Comparison of ENCODE assay signal across 10 cellular contexts in the genomic region with DNA sequence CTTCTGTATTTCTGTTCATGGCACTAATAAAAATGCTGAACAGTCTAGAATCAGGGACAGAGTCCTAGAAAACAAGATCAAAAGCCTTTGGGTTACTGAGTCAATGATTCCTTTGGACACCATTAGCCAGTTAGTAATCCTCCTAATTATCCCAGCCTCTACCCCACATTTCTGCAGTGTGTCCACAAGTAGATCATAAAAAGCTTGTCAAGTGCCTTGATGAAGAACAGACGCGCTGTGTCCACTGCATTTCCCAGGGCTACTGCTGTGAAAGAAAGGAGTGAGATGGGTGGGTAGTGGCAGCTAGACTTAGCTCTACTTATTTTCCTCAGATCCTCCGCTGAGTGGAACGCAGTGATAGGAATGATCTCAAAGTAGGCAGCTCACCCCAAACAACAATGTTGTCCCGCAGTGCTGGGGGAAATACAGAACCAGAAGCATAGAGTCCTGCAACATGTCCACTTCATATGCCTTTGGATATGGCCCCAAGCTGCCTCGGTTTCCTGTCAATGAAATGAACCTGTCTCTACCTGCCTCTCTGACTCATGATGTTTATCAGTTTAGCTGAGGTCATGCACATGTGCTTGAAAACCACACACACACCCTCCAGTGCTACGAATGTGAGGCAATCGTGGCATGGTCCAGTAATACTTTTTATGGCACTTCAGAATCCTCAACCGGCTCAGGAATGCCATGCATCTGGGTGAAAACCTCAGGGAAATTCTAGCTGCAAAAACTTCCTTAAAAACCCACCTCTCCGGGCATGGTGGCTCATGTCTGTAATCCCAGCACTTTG.
DNase-seq lines count a peak whose midpoint lies in the region; ATAC-seq lines count a peak whose summit lies in the region.
"Had no signal": no experiment of that assay in that cellular context is flagged by ENCODE, and none has a peak within 500 bp of the region (broad histone marks: within the 10 kb centered on the region; RNA-seq: fewer than 3 reads in every experiment).

No MANE protein-coding gene starts in this region.

- no peaks in the 10 kb centered on the region for H3K36me3 Mint-ChIP-seq in activated CD4-positive, alpha-beta T cell treated with anti-CD3 and anti-CD28 coated beads for 36 hours (ENCODE audit: low read depth)
- no peaks in the 10 kb centered on the region for H3K36me3 Mint-ChIP-seq in activated CD4-positive, alpha-beta memory T cell treated with anti-CD3 and anti-CD28 coated beads for 36 hours
- H3K36me3 Mint-ChIP-seq: stimulated activated effector memory CD8-positive, alpha-beta T cell treated with anti-CD3 and anti-CD28 coated beads, Interleukin-12 subunit alpha, Interleukin-12 subunit beta, amount 100 ng/mL, for 72 hours had no signal

- peaks cover 20% of the 10 kb centered on the region for H3K27me3 Mint-ChIP-seq in activated CD4-positive, alpha-beta T cell treated with anti-CD3 and anti-CD28 coated beads for 36 hours
- peaks cover 20% of the 10 kb centered on the region for H3K27me3 Mint-ChIP-seq in activated CD4-positive, alpha-beta memory T cell treated with anti-CD3 and anti-CD28 coated beads for 36 hours

- intact Hi-C loops in activated CD4-positive, alpha-beta T cell treated with anti-CD3 and anti-CD28 coated beads for 36 hours (cut with DNase I, micrococcal nuclease), result no loop called here
- intact Hi-C loops in activated CD4-positive, alpha-beta memory T cell treated with anti-CD3 and anti-CD28 coated beads for 36 hours (cut with micrococcal nuclease), result loop anchor here (10.0 kb wide), 1 partner anchor 144 kb away; no protein-coding TSS in a partner anchor

- H3K4me1 Mint-ChIP-seq in activated CD4-positive, alpha-beta T cell treated with anti-CD3 and anti-CD28 coated beads for 36 hours, result no peaks in the 10 kb centered on the region
- no peaks in the 10 kb centered on the region for H3K4me1 Mint-ChIP-seq in activated CD4-positive, alpha-beta memory T cell treated with anti-CD3 and anti-CD28 coated beads for 36 hours (ENCODE audit: low read depth)
- H3K4me1 Mint-ChIP-seq: stimulated activated effector memory CD8-positive, alpha-beta T cell treated with anti-CD3 and anti-CD28 coated beads, Interleukin-12 subunit alpha, Interleukin-12 subunit beta, amount 100 ng/mL, for 72 hours had no signal

- peaks cover 7% of the 10 kb centered on the region for H3K9me3 Mint-ChIP-seq in activated CD4-positive, alpha-beta T cell treated with anti-CD3 and anti-CD28 coated beads for 36 hours (ENCODE audit: low read depth)
- H3K9me3 Mint-ChIP-seq in activated CD4-positive, alpha-beta memory T cell treated with anti-CD3 and anti-CD28 coated beads for 36 hours, result peaks cover 9% of the 10 kb centered on the region

- no peak overlapping the region for H3K4me3 Mint-ChIP-seq in activated CD4-positive, alpha-beta T cell treated with anti-CD3 and anti-CD28 coated beads for 36 hours
- no peak overlapping the region for H3K4me3 Mint-ChIP-seq in activated CD4-positive, alpha-beta memory T cell treated with anti-CD3 and anti-CD28 coated beads for 36 hours
- H3K4me3 Mint-ChIP-seq: stimulated activated effector memory CD8-positive, alpha-beta T cell treated with anti-CD3 and anti-CD28 coated beads, Interleukin-12 subunit alpha, Interleukin-12 subunit beta, amount 100 ng/mL, for 72 hours had no signal

- peak; percentile 94 for DNase-seq in Daoy (ENCODE audit: low read depth)
- peak; percentile 90 for DNase-seq in NCI-H226
- DNase-seq in fibroblast of peridontal ligament (ENCODE audit: extremely low read depth), result peak; percentile 59
- peak; percentile 99 for DNase-seq in renal cortical epithelial cell (ENCODE audit: low read depth)
- no peak for DNase-seq in activated CD4-positive, alpha-beta T cell treated with anti-CD3 and anti-CD28 coated beads for 36 hours
- DNase-seq in activated CD4-positive, alpha-beta memory T cell treated with anti-CD3 and anti-CD28 coated beads for 36 hours, result no peak
- DNase-seq: effector CD8-positive, alpha-beta T cell had no signal

- ATAC-seq in activated CD4-positive, alpha-beta T cell treated with anti-CD3 and anti-CD28 coated beads for 36 hours, result no peak
- ATAC-seq in GM21737 (IDR thresholded peaks at IDR 0.05; ENCODE audit: unreplicated experiment), result no peak
- no peak for ATAC-seq in GM18511 (IDR thresholded peaks at IDR 0.05; ENCODE audit: unreplicated experiment)
- ATAC-seq: stimulated activated effector memory CD8-positive, alpha-beta T cell treated with anti-CD3 and anti-CD28 coated beads, Interleukin-12 subunit alpha, Interleukin-12 subunit beta, amount 100 ng/mL, for 72 hours had no signal

- no peak overlapping the region for H3K27ac Mint-ChIP-seq in activated CD4-positive, alpha-beta T cell treated with anti-CD3 and anti-CD28 coated beads for 36 hours
- no peak overlapping the region for H3K27ac Mint-ChIP-seq in activated CD4-positive, alpha-beta memory T cell treated with anti-CD3 and anti-CD28 coated beads for 36 hours
- H3K27ac Mint-ChIP-seq: stimulated activated effector memory CD8-positive, alpha-beta T cell treated with anti-CD3 and anti-CD28 coated beads, Interleukin-12 subunit alpha, Interleukin-12 subunit beta, amount 100 ng/mL, for 72 hours had no signal

- CTCF ChIA-PET in activated CD4-positive, alpha-beta T cell treated with anti-CD3 and anti-CD28 coated beads for 36 hours (lab: Charles Lee), result no interaction called here
- CTCF ChIA-PET in activated CD4-positive, alpha-beta memory T cell treated with anti-CD3 and anti-CD28 coated beads for 36 hours (lab: Charles Lee), result no interaction called here

- POLR2A ChIA-PET in activated CD4-positive, alpha-beta T cell treated with anti-CD3 and anti-CD28 coated beads for 36 hours (lab: Charles Lee), result interaction anchor here (0.5 kb wide), 1 partner anchor 527 kb away, joined by 3 read pairs; no protein-coding TSS in a partner anchor
- POLR2A ChIA-PET in activated CD4-positive, alpha-beta memory T cell treated with anti-CD3 and anti-CD28 coated beads for 36 hours (lab: Charles Lee), result no interaction called here

Comparison
In these comparisons a context has a peak if more than half of its experiments do, and no peak if none do; other contexts are left out.
1. DNase-seq: peak in Daoy (single experiment), NCI-H226 (single experiment), fibroblast of peridontal ligament (single experiment) and renal cortical epithelial cell (single experiment); none in activated CD4-positive, alpha-beta T cell treated with anti-CD3 and anti-CD28 coated beads for 36 hours (single experiment) and activated CD4-positive, alpha-beta memory T cell treated with anti-CD3 and anti-CD28 coated beads for 36 hours (single experiment).